26 cellular contexts compared by ENCODE assay signal in genomic region chr2:6369266-6369665, GRCh38.
DNase-seq lines count a peak whose midpoint lies in the region; FAIRE-seq and TF ChIP-seq lines count a peak whose summit lies in the region.
"Had no signal": no experiment of that assay in that cellular context is flagged by ENCODE, and none has a peak within 500 bp of the region (broad histone marks: within the 10 kb centered on the region; RNA-seq: fewer than 3 reads in every experiment).

No MANE protein-coding gene starts in this region.

- H2AK5ac ChIP-seq in trophoblast cell (ENCODE audit: low read length) (no peak overlapping the region), mesendoderm (ENCODE audit: low read length) (no peak overlapping the region)

- H3F3A ChIP-seq in smooth muscle cell (ENCODE audit: low read depth): peaks cover 20% of the 10 kb centered on the region

- no peaks in the 10 kb centered on the region for H3K36me3 ChIP-seq in trophoblast cell (ENCODE audit: control insufficient read depth in 1 of 2, insufficient read depth in 2 of 2, low read length in 2 of 2)
- H3K36me3 ChIP-seq in smooth muscle cell (ENCODE audit: low read depth): no peaks in the 10 kb centered on the region
- H3K36me3 ChIP-seq in mesendoderm (ENCODE audit: control insufficient read depth, insufficient read depth, low read length): no peaks in the 10 kb centered on the region
- H3K36me3 ChIP-seq: BE2C, BLaER1 had no signal

- no peak for TF ChIP-seq CTCF in smooth muscle cell (IDR thresholded peaks at IDR 0.05; ENCODE audit: borderline replicate concordance, insufficient read depth, poor library complexity, severe bottlenecking)

- H3K27ac ChIP-seq in trophoblast cell (ENCODE audit: low read depth, low read length) (no peak overlapping the region), smooth muscle cell (ENCODE audit: low read depth) (peak overlapping the region; percentile 88), mesendoderm (ENCODE audit: low read depth, low read length) (no peak overlapping the region)
- H3K27ac ChIP-seq: BLaER1 had no signal

- H2BK5ac ChIP-seq in trophoblast cell (ENCODE audit: low read depth, low read length, poor library complexity) (peak overlapping the region; percentile 19), mesendoderm (ENCODE audit: low read length) (no peak overlapping the region)

- H3K9ac ChIP-seq in trophoblast cell (ENCODE audit: low read length): no peak overlapping the region
- H3K9ac ChIP-seq in smooth muscle cell (ENCODE audit: low read depth): no peak overlapping the region
- no peak overlapping the region for H3K9ac ChIP-seq in mesendoderm (ENCODE audit: low read length)
- H3K9ac ChIP-seq: BLaER1 had no signal

- H3K4me1 ChIP-seq in trophoblast cell (ENCODE audit: control insufficient read depth in 1 of 2, insufficient read depth in 2 of 2, low read length in 2 of 2): peaks cover 2 to 11% of the 10 kb centered on the region in 2 experiments
- peaks cover 12% of the 10 kb centered on the region for H3K4me1 ChIP-seq in smooth muscle cell (ENCODE audit: low read depth)
- no peaks in the 10 kb centered on the region for H3K4me1 ChIP-seq in mesendoderm (ENCODE audit: control insufficient read depth, low read depth, low read length)
- H3K4me1 ChIP-seq: BE2C, BLaER1 had no signal

- H3K56ac ChIP-seq in mesendoderm (ENCODE audit: low read length): no peak overlapping the region

- H3K14ac ChIP-seq in trophoblast cell (ENCODE audit: low read length): no peak overlapping the region

- H2BK12ac ChIP-seq in trophoblast cell (ENCODE audit: low read length): peak overlapping the region; percentile 77

- H2BK15ac ChIP-seq in mesendoderm (replicated peaks; ENCODE audit: low read depth): no peak overlapping the region

- H4K5ac ChIP-seq in mesendoderm (ENCODE audit: low read length): no peak overlapping the region

- peak overlapping the region; percentile 79 for H2BK120ac ChIP-seq in trophoblast cell (ENCODE audit: insufficient read depth, low read length, poor library complexity)
- no peak overlapping the region for H2BK120ac ChIP-seq in mesendoderm (ENCODE audit: low read depth, low read length)

- H3K23ac ChIP-seq in trophoblast cell (ENCODE audit: low read length) (no peak overlapping the region), mesendoderm (ENCODE audit: low read length) (no peak overlapping the region)

- FAIRE-seq in colon (lab: Jason Lieb, UNC): peak; percentile 31
- FAIRE-seq: A204.1, GM12878, GM12892, GM18507 had no signal

- WGBS in trophoblast cell (ENCODE audit: extremely low coverage, insufficient coverage, insufficient read length): no CpG with 5 or more reads among the region's 3 CpGs
- 98% methylated on average over 3 of the region's 3 CpGs for WGBS in smooth muscle cell (ENCODE audit: low lambda C conversion rate)
- WGBS in mesendoderm (ENCODE audit: extremely low coverage, insufficient coverage, low lambda C conversion rate): no CpG with 5 or more reads among the region's 3 CpGs

- DNase-seq in trophoblast cell (no peak), smooth muscle cell (lab: John Stamatoyannopoulos, UW; ENCODE audit: unreplicated experiment) (no peak), mesendoderm (no peak), HK-2 (ENCODE audit: unreplicated experiment) (no peak)
- no peak for DNase-seq in activated effector memory CD4-positive, alpha-beta T cell treated with anti-CD3 and anti-CD28 coated beads, Interleukin-2, amount 50 U/mL, for 16 hours
- DNase-seq: 8988T; ACHN; BE2C; C1 segment of cervical spinal cord; CD4-positive, alpha-beta memory T cell; CD4-positive, CD25-positive, alpha-beta regulatory T cell; CD8-positive, alpha-beta memory T cell; COR-L47; DMS 273 treated with DMSO at 0.1 percent for 48 hours; DMS153; DMS53; DMS79; DND-41; EL; GDM1 had no signal

- H3K79me1 ChIP-seq in trophoblast cell (ENCODE audit: low read length) (peaks cover 23% of the 10 kb centered on the region), mesendoderm (ENCODE audit: low read length) (no peaks in the 10 kb centered on the region)

- H3K27me3 ChIP-seq in trophoblast cell (ENCODE audit: insufficient read depth, low read length) (no peaks in the 10 kb centered on the region), smooth muscle cell (ENCODE audit: low read depth) (no peaks in the 10 kb centered on the region), mesendoderm (ENCODE audit: insufficient read depth, low read length, poor library complexity) (no peaks in the 10 kb centered on the region)
- H3K27me3 ChIP-seq: BE2C, BLaER1 had no signal

- H3K4ac ChIP-seq in trophoblast cell (ENCODE audit: low read depth, low read length): no peak overlapping the region
- no peak overlapping the region for H3K4ac ChIP-seq in mesendoderm (ENCODE audit: low read depth, low read length)

- H3K18ac ChIP-seq in trophoblast cell (ENCODE audit: low read length): no peak overlapping the region
- H3K18ac ChIP-seq in mesendoderm (ENCODE audit: low read length): no peak overlapping the region

- H4K91ac ChIP-seq in trophoblast cell (ENCODE audit: low read depth, low read length): no peak overlapping the region

- H2AFZ ChIP-seq in trophoblast cell (ENCODE audit: insufficient read depth, low read length, poor library complexity) (no peak overlapping the region), smooth muscle cell (ENCODE audit: low read depth) (no peak overlapping the region)

- H3K4me2 ChIP-seq in trophoblast cell (ENCODE audit: low read length) (no peak overlapping the region), smooth muscle cell (no peak overlapping the region), mesendoderm (ENCODE audit: low read length) (no peak overlapping the region)
- H3K4me2 ChIP-seq: BLaER1 had no signal

- no peak overlapping the region for H4K12ac ChIP-seq in trophoblast cell (ENCODE audit: low read depth, low read length)

- H3K79me2 ChIP-seq in trophoblast cell (ENCODE audit: control insufficient read depth, insufficient read depth, low read length, poor library complexity): no peaks in the 10 kb centered on the region
- H3K79me2 ChIP-seq in smooth muscle cell (ENCODE audit: low read depth): no peaks in the 10 kb centered on the region
- no peaks in the 10 kb centered on the region for H3K79me2 ChIP-seq in mesendoderm (ENCODE audit: control insufficient read depth, insufficient read depth, low read length)

- H3K9me3 ChIP-seq in trophoblast cell (ENCODE audit: insufficient read depth, low read depth, low read length): no peaks in the 10 kb centered on the region
- no peaks in the 10 kb centered on the region for H3K9me3 ChIP-seq in smooth muscle cell (replicated peaks; ENCODE audit: low read depth)
- H3K9me3 ChIP-seq: BE2C had no signal

- H4K8ac ChIP-seq in trophoblast cell (ENCODE audit: low read depth, low read length) (no peak overlapping the region), mesendoderm (ENCODE audit: low read depth, low read length) (no peak overlapping the region)

- H4K20me1 ChIP-seq in smooth muscle cell (ENCODE audit: low read depth): no peaks in the 10 kb centered on the region
- H4K20me1 ChIP-seq: BLaER1 had no signal

- H3K4me3 ChIP-seq in trophoblast cell (ENCODE audit: low read depth, low read length) (no peak overlapping the region), smooth muscle cell (no peak overlapping the region), mesendoderm (ENCODE audit: low read length) (no peak overlapping the region)
- H3K4me3 ChIP-seq: BLaER1, GM12878 had no signal
